In the genomic region with DNA sequence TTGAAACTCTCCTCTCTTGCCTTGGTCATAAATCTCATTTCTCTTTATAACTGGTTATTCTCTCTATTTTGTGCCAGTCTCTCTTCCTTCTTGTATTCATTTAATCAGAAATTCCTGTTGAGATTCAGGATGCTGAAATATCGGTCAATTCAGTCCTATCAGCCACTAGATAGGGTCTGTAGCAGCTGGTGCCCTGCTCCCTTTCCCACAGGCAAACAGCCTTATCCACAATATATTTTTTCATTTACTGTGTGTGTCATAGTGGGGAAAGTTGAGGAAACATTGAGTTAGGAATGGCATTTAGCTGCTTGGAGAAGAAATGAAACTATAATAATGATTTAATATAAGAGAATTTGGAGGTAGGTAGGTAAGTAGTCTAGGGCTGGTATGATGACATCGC, we compare ENCODE assay signal across 14 cellular contexts.
"Had no signal": no experiment of that assay in that cellular context is flagged by ENCODE, and none has a peak within 500 bp of the region (broad histone marks: within the 10 kb centered on the region; RNA-seq: fewer than 3 reads in every experiment).

No MANE protein-coding gene starts in this region.

- ATAC-seq: gastroesophageal sphincter, left ventricle myocardium superior had no signal

- H3K4me3 Mint-ChIP-seq: activated CD4-positive, alpha-beta memory T cell treated with anti-CD3 and anti-CD28 coated beads, Interleukin-2, amount 10 ng/mL, durations not matched to agents 7 days and 5 days had no signal

- H3K27ac Mint-ChIP-seq: activated CD4-positive, alpha-beta memory T cell treated with anti-CD3 and anti-CD28 coated beads, Interleukin-2, amount 10 ng/mL, durations not matched to agents 7 days and 5 days had no signal

- H3K27me3 Mint-ChIP-seq: activated CD4-positive, alpha-beta memory T cell treated with anti-CD3 and anti-CD28 coated beads, Interleukin-2, amount 10 ng/mL, durations not matched to agents 7 days and 5 days had no signal

- DNase-seq: activated CD4-positive, alpha-beta memory T cell treated with anti-CD3 and anti-CD28 coated beads, Interleukin-2, amount 10 ng/mL, durations not matched to agents 7 days and 5 days; activated CD4-positive, alpha-beta T cell treated with anti-CD3 and anti-CD28 coated beads for 1 hour; activated CD8-positive, alpha-beta memory T cell treated with anti-CD3 and anti-CD28 coated beads, Interleukin-2, amount 50 U/mL, for 48 hours; adrenal gland; caudate nucleus; cortex of kidney; effector CD8-positive, alpha-beta T cell; left ventricle myocardium superior; mesenchymal stem cell; sigmoid colon; stimulated activated CD4-positive, alpha-beta T cell treated with anti-CD3 and anti-CD28 coated beads, Interleukin-2, amount 100 ng/mL, for 24 hours; stomach; T1000 had no signal

- H3K9me3 Mint-ChIP-seq: activated CD4-positive, alpha-beta memory T cell treated with anti-CD3 and anti-CD28 coated beads, Interleukin-2, amount 10 ng/mL, durations not matched to agents 7 days and 5 days had no signal
